ENCODE assay signal across 23 cellular contexts in genomic region chr13:105031306-105031705, GRCh38.
"Had no signal": no experiment of that assay in that cellular context is flagged by ENCODE, and none has a peak within 500 bp of the region (broad histone marks: within the 10 kb centered on the region; RNA-seq: fewer than 3 reads in every experiment).

No MANE protein-coding gene starts in this region.

- DNase-seq: natural killer cell; occipital lobe; pancreas; right cardiac atrium; right lobe of liver; sigmoid colon; small intestine; stimulated activated CD4-positive, alpha-beta T cell treated with anti-CD3 and anti-CD28 coated beads, Interleukin-15, amount 100 ng/mL, for 24 hours; stimulated activated CD4-positive, alpha-beta T cell treated with anti-CD3 and anti-CD28 coated beads, Interleukin-2, amount 100 ng/mL, for 24 hours; stimulated activated CD4-positive, alpha-beta T cell treated with anti-CD3 and anti-CD28 coated beads, Interleukin-2, amount 100 ng/mL, for 48 hours; stimulated activated CD4-positive, alpha-beta T cell treated with anti-CD3 and anti-CD28 coated beads, Interleukin-4, amount 100 ng/mL, for 24 hours; stimulated activated naive B cell treated with anti-CD40 and anti-IgM and Interleukin-4, amounts not matched to agents 10 μg/mL and 1 μg/mL and 100 μg/mL, for 72 hours; stimulated activated naive CD4-positive, alpha-beta T cell treated with Interleukin-2 at 50 U/mL for 16 hours; stomach; thyroid gland; trophoblast cell; upper lobe of left lung had no signal

- H2AFZ ChIP-seq: neural progenitor cell had no signal

- H3K4me3 ChIP-seq: neural progenitor cell, pancreas, prostate gland, right lobe of liver, sigmoid colon, stomach, thoracic aorta, thyroid gland, tibial nerve, upper lobe of left lung, vagina had no signal

- H3K9me3 ChIP-seq: pancreas, prostate gland, right lobe of liver, sigmoid colon, stomach, thoracic aorta, thyroid gland, tibial nerve, upper lobe of left lung, vagina had no signal

- H3K27ac ChIP-seq: neural progenitor cell, pancreas, prostate gland, right lobe of liver, sigmoid colon, stomach, thoracic aorta, thyroid gland, tibial nerve, upper lobe of left lung, vagina had no signal

- H3K36me3 ChIP-seq: neural progenitor cell, pancreas, prostate gland, right lobe of liver, sigmoid colon, stomach, thoracic aorta, thyroid gland, tibial nerve, upper lobe of left lung, vagina had no signal

- H3K4me1 ChIP-seq: pancreas, prostate gland, sigmoid colon, upper lobe of left lung, vagina had no signal

- H3K4me2 ChIP-seq: neural progenitor cell had no signal

- ATAC-seq: natural killer cell; pancreas; right cardiac atrium; right lobe of liver; stimulated activated effector memory CD8-positive, alpha-beta T cell treated with anti-CD3 and anti-CD28 coated beads, Interleukin-12 subunit alpha, Interleukin-12 subunit beta, amount 100 ng/mL, for 72 hours; stimulated activated naive B cell treated with anti-CD40 and anti-IgM and Interleukin-4, amounts not matched to agents 10 μg/mL and 1 μg/mL and 100 μg/mL, for 72 hours had no signal

- H3K27me3 ChIP-seq: neural progenitor cell, pancreas, right lobe of liver, sigmoid colon, stomach, thyroid gland, tibial nerve, upper lobe of left lung, vagina had no signal
